ENCODE assay signal across 1 cellular context in genomic region chr2:10124538-10125045, GRCh38.
TF ChIP-seq lines count a peak whose summit lies in the region.

No MANE protein-coding gene starts in this region.

TF ChIP-seq in GM23338, 12 proteins besides CTCF, POLR2A, EP300 and RAD21:
- TF ChIP-seq ZNF462 (CRISPR knock-in tag; IDR thresholded peaks at IDR 0.05): no peak
- TF ChIP-seq ZNF331 (CRISPR knock-in tag; IDR thresholded peaks at IDR 0.05; ENCODE audit: low read depth): no peak
- TF ChIP-seq, protein P1, sequence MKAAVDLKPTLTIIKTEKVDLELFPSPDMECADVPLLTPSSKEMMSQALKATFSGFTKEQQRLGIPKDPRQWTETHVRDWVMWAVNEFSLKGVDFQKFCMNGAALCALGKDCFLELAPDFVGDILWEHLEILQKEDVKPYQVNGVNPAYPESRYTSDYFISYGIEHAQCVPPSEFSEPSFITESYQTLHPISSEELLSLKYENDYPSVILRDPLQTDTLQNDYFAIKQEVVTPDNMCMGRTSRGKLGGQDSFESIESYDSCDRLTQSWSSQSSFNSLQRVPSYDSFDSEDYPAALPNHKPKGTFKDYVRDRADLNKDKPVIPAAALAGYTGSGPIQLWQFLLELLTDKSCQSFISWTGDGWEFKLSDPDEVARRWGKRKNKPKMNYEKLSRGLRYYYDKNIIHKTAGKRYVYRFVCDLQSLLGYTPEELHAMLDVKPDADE (IDR thresholded peaks at IDR 0.05): no peak
- TF ChIP-seq EZH2phosphoT487 (IDR thresholded peaks at IDR 0.05; ENCODE audit: unreplicated experiment): no peak
- TF ChIP-seq EZH2 (IDR thresholded peaks at IDR 0.05; ENCODE audit: low read depth, unreplicated experiment): no peak
- TF ChIP-seq NANOG (IDR thresholded peaks at IDR 0.05; ENCODE audit: borderline replicate concordance): no peak
- no peak for TF ChIP-seq REST (IDR thresholded peaks at IDR 0.05; ENCODE audit: unreplicated experiment)
- no peak for TF ChIP-seq JUNB (IDR thresholded peaks at IDR 0.05; ENCODE audit: unreplicated experiment)
- TF ChIP-seq CREB1 (CRISPR knock-in tag; IDR thresholded peaks at IDR 0.05; ENCODE audit: low read depth): no peak
- TF ChIP-seq POLR2AphosphoS5 (IDR thresholded peaks at IDR 0.05; ENCODE audit: low read depth): no peak
- no peak for TF ChIP-seq STAT1 (IDR thresholded peaks at IDR 0.05; ENCODE audit: unreplicated experiment)
